ENCODE assay signal across 20 cellular contexts in the genomic region with DNA sequence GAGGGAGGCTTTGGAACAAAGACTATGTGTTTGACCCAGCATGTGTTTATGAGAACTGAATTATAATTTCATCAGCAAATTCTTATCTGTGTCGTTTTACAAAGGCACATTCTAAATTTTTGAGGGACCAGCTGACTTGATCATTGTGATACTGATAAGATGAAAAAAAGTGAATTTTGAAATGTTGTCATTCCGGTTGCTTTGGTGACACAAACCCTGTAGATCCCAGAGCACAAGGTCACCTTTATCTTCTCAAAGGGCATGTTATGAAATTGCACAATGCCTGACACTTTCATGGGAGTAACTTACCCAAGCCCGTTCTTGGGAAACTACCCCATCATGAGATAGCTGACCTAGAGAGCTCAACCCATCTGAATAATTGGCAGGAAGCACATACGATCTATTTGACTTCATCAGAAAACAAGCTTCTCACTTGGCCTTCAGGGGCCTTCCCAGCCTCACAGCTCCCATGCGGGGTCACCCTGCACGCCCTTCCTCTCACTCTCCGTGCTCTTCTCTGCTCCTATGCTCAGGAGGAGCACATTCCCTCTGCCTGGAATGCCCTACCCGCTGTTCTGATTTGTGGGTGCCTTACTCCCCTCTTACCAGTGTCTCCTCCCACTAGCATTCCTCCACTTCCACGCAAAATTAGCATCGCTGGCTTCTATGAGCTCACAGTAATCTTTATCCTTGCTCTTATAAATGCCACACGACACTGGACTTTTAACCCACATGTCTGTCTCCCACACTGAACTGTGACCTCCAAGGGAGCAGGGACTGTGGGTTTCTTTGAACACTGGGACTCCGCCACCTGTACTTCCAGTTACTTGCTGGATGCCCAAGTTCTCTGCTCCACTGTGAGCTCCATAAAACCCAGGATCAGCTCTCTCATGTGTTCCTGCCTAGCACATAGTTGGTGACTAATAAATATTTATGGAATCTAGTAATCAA.
A peak's percentile ranks its signal among the peaks of the same experiment; 100 is the strongest.
DNase-seq lines count a peak whose midpoint lies in the region; ATAC-seq and TF ChIP-seq lines count a peak whose summit lies in the region.
"Had no signal": no experiment of that assay in that cellular context is flagged by ENCODE, and none has a peak within 500 bp of the region (broad histone marks: within the 10 kb centered on the region; RNA-seq: fewer than 3 reads in every experiment).

No MANE protein-coding gene starts in this region.

- no peak overlapping the region for H2BK20ac ChIP-seq in H9 (ENCODE audit: low read depth, low read length, poor library complexity, severe bottlenecking)

- no peak overlapping the region for H3T11ph ChIP-seq in H9 (ENCODE audit: low read length)

- no peak overlapping the region for H3K56ac ChIP-seq in H9 (ENCODE audit: insufficient read length, low read depth, low read length)

- no peaks in the 10 kb centered on the region for H3K36me3 Mint-ChIP-seq in H9 (ENCODE audit: insufficient read depth in 1 of 3, low read depth in 3 of 3)

- peak; percentile 95 for ATAC-seq in left ventricle myocardium superior
- peak; percentile 78 for ATAC-seq in omental fat pad (ENCODE audit: low FRiP score)
- no peak for ATAC-seq in HG03378 (IDR thresholded peaks at IDR 0.05; ENCODE audit: unreplicated experiment)
- no peak for ATAC-seq in GM19351 (IDR thresholded peaks at IDR 0.05; ENCODE audit: unreplicated experiment)
- ATAC-seq: activated CD8-positive, alpha-beta memory T cell treated with anti-CD3 and anti-CD28 coated beads, Interleukin-2, amount 10 ng/mL, durations not matched to agents 7 days and 5 days had no signal

- peaks cover 2 to 5% of the 10 kb centered on the region in 2 experiments; a peak in 4 of 5 replicates for H3K9me3 Mint-ChIP-seq in H9
- H3K9me3 Mint-ChIP-seq: CD4-positive, alpha-beta T cell; stimulated activated naive CD8-positive, alpha-beta T cell treated with anti-CD3 and anti-CD28 coated beads, Interleukin-15, Interleukin-2, amounts not matched to agents 100 ng/mL and 50 ng/mL, for 24 hours had no signal

- H2AFZ ChIP-seq in H9 (ENCODE audit: low read length), result no peak overlapping the region
- H2AFZ ChIP-seq: neural progenitor cell had no signal

- no peak overlapping the region for H4K8ac ChIP-seq in H9 (replicated peaks; ENCODE audit: insufficient read length, low read depth, low read length)

- whole genome bisulfite sequencing in H9 (ENCODE audit: extremely low coverage, insufficient read length, low lambda C conversion rate), result no CpG with 5 or more reads among the region's 12 CpGs

- no peak overlapping the region for H3K27ac ChIP-seq in H9 (ENCODE audit: insufficient read length, low read depth, low read length)
- H3K27ac ChIP-seq: neural progenitor cell had no signal

- no peaks in the 10 kb centered on the region for H3K79me2 ChIP-seq in H9 (ENCODE audit: insufficient read depth, low read length)

- no peak overlapping the region for H2AK5ac ChIP-seq in H9 (ENCODE audit: insufficient read length, low read length)

- H3K14ac ChIP-seq in H9 (ENCODE audit: insufficient read depth, low read length), result no peak overlapping the region

- no peak overlapping the region for H3K9ac ChIP-seq in H9 (ENCODE audit: extremely low read depth, insufficient read length, low read length)
- H3K9ac ChIP-seq: neural progenitor cell had no signal

- no peak overlapping the region for H3K4ac ChIP-seq in H9 (ENCODE audit: low read depth, low read length)

- H4K91ac ChIP-seq in H9 (ENCODE audit: insufficient read length, low read depth, low read length), result no peak overlapping the region

- intact Hi-C loops in left ventricle myocardium superior (cut with micrococcal nuclease), result no loop called here

- no peak overlapping the region for H3K23ac ChIP-seq in H9 (ENCODE audit: insufficient read length, low read depth, low read length)

- H3K79me1 ChIP-seq in H9 (ENCODE audit: insufficient read depth, low read depth, low read length, poor library complexity, severe bottlenecking), result no peaks in the 10 kb centered on the region

- no peaks in the 10 kb centered on the region for H3K9me3 ChIP-seq in H9 (ENCODE audit: control insufficient read depth, low read depth, low read length)

- H3K4me3 Mint-ChIP-seq in H9, result no peak overlapping the region
- H3K4me3 Mint-ChIP-seq: activated CD8-positive, alpha-beta memory T cell treated with anti-CD3 and anti-CD28 coated beads, Interleukin-2, amount 10 ng/mL, durations not matched to agents 7 days and 5 days; CD4-positive, alpha-beta T cell; neural progenitor cell; stimulated activated naive CD8-positive, alpha-beta T cell treated with anti-CD3 and anti-CD28 coated beads, Interleukin-15, Interleukin-2, amounts not matched to agents 100 ng/mL and 50 ng/mL, for 24 hours had no signal

- H4K20me1 ChIP-seq in H9 (ENCODE audit: control insufficient read depth, insufficient read depth, insufficient read length), result no peaks in the 10 kb centered on the region

- no peak overlapping the region for H2BK15ac ChIP-seq in H9 (ENCODE audit: low read depth, low read length)

- no peak for TF ChIP-seq CTCF in omental fat pad (IDR thresholded peaks at IDR 0.05)
- TF ChIP-seq CTCF in H9 (conservative IDR thresholded peaks at IDR 0.05), result no peak

- H3K23me2 ChIP-seq in H9 (ENCODE audit: insufficient read length, low read depth, low read length, poor library complexity, severe bottlenecking), result no peaks in the 10 kb centered on the region

- peak overlapping the region in 1 of 3 experiments; percentile 50; a peak in 1 of 7 replicates for H3K27ac Mint-ChIP-seq in H9
- H3K27ac Mint-ChIP-seq: activated CD8-positive, alpha-beta memory T cell treated with anti-CD3 and anti-CD28 coated beads, Interleukin-2, amount 10 ng/mL, durations not matched to agents 7 days and 5 days; CD4-positive, alpha-beta T cell; neural progenitor cell; stimulated activated naive CD8-positive, alpha-beta T cell treated with anti-CD3 and anti-CD28 coated beads, Interleukin-15, Interleukin-2, amounts not matched to agents 100 ng/mL and 50 ng/mL, for 24 hours had no signal

- H2BK12ac ChIP-seq in H9 (ENCODE audit: insufficient read length, low read depth, low read length), result no peak overlapping the region

- H3K27me3 ChIP-seq in H9 (ENCODE audit: insufficient read depth, low read length), result no peaks in the 10 kb centered on the region
- H3K27me3 ChIP-seq: neural progenitor cell had no signal

- no peaks in the 10 kb centered on the region for H3K4me1 ChIP-seq in H9 (ENCODE audit: insufficient read depth, low read length)
- H3K4me1 ChIP-seq: neural progenitor cell had no signal

- H3K27me3 Mint-ChIP-seq in H9 (ENCODE audit: low read depth), result peaks cover 3% of the 10 kb centered on the region; the same call in 1 of the 2 replicates
- H3K27me3 Mint-ChIP-seq: activated CD8-positive, alpha-beta memory T cell treated with anti-CD3 and anti-CD28 coated beads, Interleukin-2, amount 10 ng/mL, durations not matched to agents 7 days and 5 days; CD4-positive, alpha-beta T cell had no signal

- no peak overlapping the region for H2BK120ac ChIP-seq in H9 (ENCODE audit: low read depth, low read length, poor library complexity, severe bottlenecking)

- H3K18ac ChIP-seq in H9 (ENCODE audit: insufficient read length, low read depth, low read length), result no peak overlapping the region

- no peak overlapping the region for H4K5ac ChIP-seq in H9 (ENCODE audit: insufficient read length, low read depth, low read length)

- DNase-seq in EH (ENCODE audit: low read depth) (peak; percentile 51), amniotic epithelial cell (ENCODE audit: low read depth) (peak; percentile 93), left ventricle myocardium superior (peak; percentile 63), omental fat pad (ENCODE audit: low spot score) (no peak), H9 (no peak), NCI-H82 treated with DMSO at 0.1 percent for 48 hours (lab: John Stamatoyannopoulos, UW; ENCODE audit: unreplicated experiment) (no peak)
- DNase-seq: activated CD4-positive, alpha-beta T cell treated with anti-CD3 and anti-CD28 coated beads for 1 hour; activated CD8-positive, alpha-beta memory T cell treated with anti-CD3 and anti-CD28 coated beads, Interleukin-2, amount 10 ng/mL, durations not matched to agents 7 days and 5 days; activated effector memory CD4-positive, alpha-beta T cell treated with Interleukin-2 at 50 U/mL for 16 hours; CD4-positive, alpha-beta T cell; DMS79; HCEC 1CT; NCI-H146; NCI-H2227 treated with DMSO at 0.1 percent for 48 hours; retina; T-helper 2 cell had no signal

- no peak overlapping the region for H2BK5ac ChIP-seq in H9 (ENCODE audit: insufficient read length, low read length)

- no peaks in the 10 kb centered on the region; a peak in 1 of 4 replicates for H3K4me1 Mint-ChIP-seq in H9
- H3K4me1 Mint-ChIP-seq: activated CD8-positive, alpha-beta memory T cell treated with anti-CD3 and anti-CD28 coated beads, Interleukin-2, amount 10 ng/mL, durations not matched to agents 7 days and 5 days had no signal

- no peak overlapping the region for H3K4me2 ChIP-seq in H9 (ENCODE audit: insufficient read depth, insufficient read length, low read length)
- H3K4me2 ChIP-seq: neural progenitor cell had no signal

Comparison
In these comparisons a context has a peak if more than half of its experiments do, and no peak if none do; other contexts are left out.
1. DNase-seq: peak in EH (single experiment), amniotic epithelial cell (single experiment) and left ventricle myocardium superior (single experiment); none in omental fat pad (single experiment), H9 (single experiment) and NCI-H82 treated with DMSO at 0.1 percent for 48 hours (single experiment).
2. ATAC-seq: peak in left ventricle myocardium superior (single experiment) and omental fat pad (single experiment); none in HG03378 (single experiment) and GM19351 (single experiment).